Comparison of ENCODE assay signal across 38 cellular contexts in genomic region chr3:162546910-162547309, GRCh38.
"Had no signal": no experiment of that assay in that cellular context is flagged by ENCODE, and none has a peak within 500 bp of the region (broad histone marks: within the 10 kb centered on the region; RNA-seq: fewer than 3 reads in every experiment).

No MANE protein-coding gene starts in this region.

- H3K9me3 Mint-ChIP-seq: activated naive CD8-positive, alpha-beta T cell treated with anti-CD3 and anti-CD28 coated beads for 36 hours; activated naive CD8-positive, alpha-beta T cell treated with anti-CD3 and anti-CD28 coated beads, Interleukin-2, amount 10 ng/mL, durations not matched to agents 7 days and 5 days; activated T-helper 1 cell treated with anti-CD3 and anti-CD28 coated beads, Interleukin-12 subunit alpha, Interleukin-12 subunit beta, Interleukin-2, Interleukin-4 antibody, amounts not matched to agents 30 ng/mL and 10 ng/mL and 1 ng/mL, durations not matched to agents 14 hours and 24 hours and 36 hours; activated T-helper 2 cell treated with anti-CD3 and anti-CD28 coated beads, Interferon-gamma antibody, Interleukin-2, Interleukin-4, amounts not matched to agents 10 μg/mL and 5 μg/mL and 100 μg/mL, durations not matched to agents 14 hours and 24 hours and 36 hours had no signal

- H3K27ac Mint-ChIP-seq: activated naive CD4-positive, alpha-beta T cell treated with anti-CD3 and anti-CD28 coated beads for 36 hours; activated naive CD4-positive, alpha-beta T cell treated with anti-CD3 and anti-CD28 coated beads, Interleukin-2, amount 10 ng/mL, durations not matched to agents 7 days and 5 days; activated naive CD4-positive, alpha-beta T cell treated with anti-CD3 and anti-CD28 coated beads, Interleukin-2, amount 50 U/mL, for 24 hours; activated naive CD4-positive, alpha-beta T cell treated with anti-CD3 and anti-CD28 coated beads, Interleukin-2, amount 50 U/mL, for 72 hours; activated naive CD8-positive, alpha-beta T cell; activated naive CD8-positive, alpha-beta T cell treated with anti-CD3 and anti-CD28 coated beads for 36 hours; activated naive CD8-positive, alpha-beta T cell treated with anti-CD3 and anti-CD28 coated beads, Interleukin-2, amount 10 ng/mL, durations not matched to agents 7 days and 5 days; activated naive CD8-positive, alpha-beta T cell treated with anti-CD3 and anti-CD28 coated beads, Interleukin-2, amount 50 U/mL, for 24 hours; activated T-cell treated with anti-CD3 and anti-CD28 coated beads, Interleukin-2, amount 50 U/mL, for 24 hours; activated T-cell treated with anti-CD3 and anti-CD28 coated beads, Interleukin-2, amount 50 U/mL, for 72 hours; activated T-helper 1 cell treated with anti-CD3 and anti-CD28 coated beads, Interleukin-12 subunit alpha, Interleukin-12 subunit beta, Interleukin-2, Interleukin-4 antibody, amounts not matched to agents 30 ng/mL and 10 ng/mL and 1 ng/mL, durations not matched to agents 14 hours and 24 hours and 36 hours; activated T-helper 17 cell treated with anti-CD3 and anti-CD28 coated beads, Interleukin-2, amount 50 U/mL, for 72 hours; activated T-helper 2 cell treated with anti-CD3 and anti-CD28 coated beads, Interferon-gamma antibody, Interleukin-2, Interleukin-4, amounts not matched to agents 10 μg/mL and 5 μg/mL and 100 μg/mL, durations not matched to agents 14 hours and 24 hours and 36 hours; brain had no signal

- H3K4me1 Mint-ChIP-seq: activated naive CD4-positive, alpha-beta T cell treated with anti-CD3 and anti-CD28 coated beads, Interleukin-2, amount 10 ng/mL, durations not matched to agents 7 days and 5 days; activated naive CD4-positive, alpha-beta T cell treated with anti-CD3 and anti-CD28 coated beads, Interleukin-2, amount 50 U/mL, for 24 hours; activated naive CD8-positive, alpha-beta T cell treated with anti-CD3 and anti-CD28 coated beads for 36 hours; activated naive CD8-positive, alpha-beta T cell treated with anti-CD3 and anti-CD28 coated beads, Interleukin-2, amount 10 ng/mL, durations not matched to agents 7 days and 5 days; activated naive CD8-positive, alpha-beta T cell treated with anti-CD3 and anti-CD28 coated beads, Interleukin-2, amount 50 U/mL, for 24 hours; activated T-helper 17 cell treated with anti-CD3 and anti-CD28 coated beads, Interleukin-2, amount 50 U/mL, for 72 hours; brain; central memory CD8-positive, alpha-beta T cell had no signal

- DNase-seq: activated effector memory CD4-positive, alpha-beta T cell treated with anti-CD3 and anti-CD28 coated beads, Interleukin-2, amount 50 U/mL, for 16 hours; activated effector memory CD4-positive, alpha-beta T cell treated with Interleukin-2 at 50 U/mL for 16 hours; activated gamma-delta T cell; activated gamma-delta T cell treated with Interleukin-2 at 50 U/mL for 16 hours; activated naive CD4-positive, alpha-beta T cell; activated naive CD4-positive, alpha-beta T cell treated with anti-CD3 and anti-CD28 coated beads for 36 hours; activated naive CD4-positive, alpha-beta T cell treated with anti-CD3 and anti-CD28 coated beads, Interleukin-2, amount 10 ng/mL, durations not matched to agents 7 days and 5 days; activated naive CD4-positive, alpha-beta T cell treated with anti-CD3 and anti-CD28 coated beads, Interleukin-2, amount 50 U/mL, for 16 hours; activated naive CD4-positive, alpha-beta T cell treated with Interleukin-2 at 50 U/mL for 16 hours; activated naive CD8-positive, alpha-beta T cell treated with anti-CD3 and anti-CD28 coated beads for 36 hours; activated naive CD8-positive, alpha-beta T cell treated with anti-CD3 and anti-CD28 coated beads, Interleukin-2, amount 10 ng/mL, durations not matched to agents 7 days and 5 days; activated naive CD8-positive, alpha-beta T cell treated with anti-CD3 and anti-CD28 coated beads, Interleukin-2, amount 50 U/mL, for 24 hours; activated T-cell treated with anti-CD3 and anti-CD28 coated beads, Interleukin-2, amount 50 U/mL, for 1 hour; activated T-cell treated with anti-CD3 and anti-CD28 coated beads, Interleukin-2, amount 50 U/mL, for 24 hours; activated T-cell treated with anti-CD3 and anti-CD28 coated beads, Interleukin-2, amount 50 U/mL, for 4 hours; activated T-cell treated with anti-CD3 and anti-CD28 coated beads, Interleukin-2, amount 50 U/mL, for 48 hours; activated T-cell treated with anti-CD3 and anti-CD28 coated beads, Interleukin-2, amount 50 U/mL, for 72 hours; adrenal gland; amniotic stem cell; anterior cingulate cortex; aorta; body of pancreas; brain microvascular endothelial cell; central memory CD4-positive, alpha-beta T cell; cerebellar nuclear complex had no signal

- ATAC-seq: activated naive CD4-positive, alpha-beta T cell treated with anti-CD3 and anti-CD28 coated beads, Interleukin-2, amount 50 U/mL, for 72 hours; activated naive CD8-positive, alpha-beta T cell treated with anti-CD3 and anti-CD28 coated beads, Interleukin-2, amount 50 U/mL, for 24 hours; activated T-cell treated with anti-CD3 and anti-CD28 coated beads, Interleukin-2, amount 50 U/mL, for 4 hours; activated T-cell treated with anti-CD3 and anti-CD28 coated beads, Interleukin-2, amount 50 U/mL, for 72 hours; activated T-helper 17 cell treated with anti-CD3 and anti-CD28 coated beads, Interleukin-2, amount 50 U/mL, for 72 hours; body of pancreas had no signal

- H3K36me3 ChIP-seq: adrenal gland, ascending aorta, brain microvascular endothelial cell, breast epithelium, cardiac muscle cell had no signal

- H3K4me1 ChIP-seq: adrenal gland, ascending aorta, body of pancreas, breast epithelium had no signal

- H3K27me3 Mint-ChIP-seq: activated naive CD4-positive, alpha-beta T cell treated with anti-CD3 and anti-CD28 coated beads, Interleukin-2, amount 10 ng/mL, durations not matched to agents 7 days and 5 days; activated naive CD4-positive, alpha-beta T cell treated with anti-CD3 and anti-CD28 coated beads, Interleukin-2, amount 50 U/mL, for 24 hours; activated naive CD8-positive, alpha-beta T cell; activated naive CD8-positive, alpha-beta T cell treated with anti-CD3 and anti-CD28 coated beads for 36 hours; activated naive CD8-positive, alpha-beta T cell treated with anti-CD3 and anti-CD28 coated beads, Interleukin-2, amount 10 ng/mL, durations not matched to agents 7 days and 5 days; activated naive CD8-positive, alpha-beta T cell treated with anti-CD3 and anti-CD28 coated beads, Interleukin-2, amount 50 U/mL, for 24 hours; activated T-cell treated with anti-CD3 and anti-CD28 coated beads, Interleukin-2, amount 50 U/mL, for 24 hours; activated T-helper 17 cell treated with anti-CD3 and anti-CD28 coated beads, Interleukin-2, amount 50 U/mL, for 72 hours; central memory CD8-positive, alpha-beta T cell had no signal

- H3K4me3 ChIP-seq: adrenal gland, ascending aorta, body of pancreas, breast epithelium, cardiac muscle cell had no signal

- H3K27me3 ChIP-seq: adrenal gland, ascending aorta, body of pancreas, brain microvascular endothelial cell, breast epithelium, cardiac muscle cell had no signal

- H3K4me3 Mint-ChIP-seq: activated naive CD4-positive, alpha-beta T cell treated with anti-CD3 and anti-CD28 coated beads for 36 hours; activated naive CD4-positive, alpha-beta T cell treated with anti-CD3 and anti-CD28 coated beads, Interleukin-2, amount 10 ng/mL, durations not matched to agents 7 days and 5 days; activated naive CD4-positive, alpha-beta T cell treated with anti-CD3 and anti-CD28 coated beads, Interleukin-2, amount 50 U/mL, for 24 hours; activated naive CD8-positive, alpha-beta T cell; activated naive CD8-positive, alpha-beta T cell treated with anti-CD3 and anti-CD28 coated beads for 36 hours; activated naive CD8-positive, alpha-beta T cell treated with anti-CD3 and anti-CD28 coated beads, Interleukin-2, amount 10 ng/mL, durations not matched to agents 7 days and 5 days; activated naive CD8-positive, alpha-beta T cell treated with anti-CD3 and anti-CD28 coated beads, Interleukin-2, amount 50 U/mL, for 24 hours; activated T-cell treated with anti-CD3 and anti-CD28 coated beads, Interleukin-2, amount 50 U/mL, for 24 hours; activated T-cell treated with anti-CD3 and anti-CD28 coated beads, Interleukin-2, amount 50 U/mL, for 4 hours; activated T-cell treated with anti-CD3 and anti-CD28 coated beads, Interleukin-2, amount 50 U/mL, for 72 hours; activated T-helper 1 cell treated with anti-CD3 and anti-CD28 coated beads, Interleukin-12 subunit alpha, Interleukin-12 subunit beta, Interleukin-2, Interleukin-4 antibody, amounts not matched to agents 30 ng/mL and 10 ng/mL and 1 ng/mL, durations not matched to agents 14 hours and 24 hours and 36 hours; activated T-helper 17 cell treated with anti-CD3 and anti-CD28 coated beads, Interleukin-2, amount 50 U/mL, for 72 hours; brain; central memory CD8-positive, alpha-beta T cell had no signal

- H3K27ac ChIP-seq: adrenal gland, ascending aorta, body of pancreas, brain microvascular endothelial cell, breast epithelium, cardiac muscle cell had no signal

- FAIRE-seq: astrocyte, bronchial epithelial cell had no signal

- H3K36me3 Mint-ChIP-seq: activated naive CD4-positive, alpha-beta T cell treated with anti-CD3 and anti-CD28 coated beads, Interleukin-2, amount 10 ng/mL, durations not matched to agents 7 days and 5 days; activated naive CD4-positive, alpha-beta T cell treated with anti-CD3 and anti-CD28 coated beads, Interleukin-2, amount 50 U/mL, for 24 hours; activated naive CD4-positive, alpha-beta T cell treated with anti-CD3 and anti-CD28 coated beads, Interleukin-2, amount 50 U/mL, for 72 hours; activated naive CD8-positive, alpha-beta T cell; activated naive CD8-positive, alpha-beta T cell treated with anti-CD3 and anti-CD28 coated beads for 36 hours; activated naive CD8-positive, alpha-beta T cell treated with anti-CD3 and anti-CD28 coated beads, Interleukin-2, amount 10 ng/mL, durations not matched to agents 7 days and 5 days; brain had no signal
